In genomic region chr18:59012815-59013677, GRCh38 we compare ENCODE assay signal across 30 cellular contexts.
DNase-seq lines count a peak whose midpoint lies in the region; ATAC-seq, FAIRE-seq and TF ChIP-seq lines count a peak whose summit lies in the region.
"Had no signal": no experiment of that assay in that cellular context is flagged by ENCODE, and none has a peak within 500 bp of the region (broad histone marks: within the 10 kb centered on the region; RNA-seq: fewer than 3 reads in every experiment).

No MANE protein-coding gene starts in this region.

- ATAC-seq in body of pancreas: no peak
- ATAC-seq: activated naive CD8-positive, alpha-beta T cell treated with anti-CD3 and anti-CD28 coated beads, Interleukin-2, amount 50 U/mL, for 24 hours; HCT116; left colon; Right ventricle myocardium inferior; WTC11 had no signal

- H3K27me3 ChIP-seq in prostate gland (replicated peaks; ENCODE audit: insufficient read depth) (no peaks in the 10 kb centered on the region), body of pancreas (no peaks in the 10 kb centered on the region), dorsolateral prefrontal cortex (no peaks in the 10 kb centered on the region)
- H3K27me3 ChIP-seq: BLaER1, heart left ventricle, spleen had no signal

- H3K4me3 ChIP-seq in epithelial cell of esophagus (ENCODE audit: low read length): no peak overlapping the region
- no peak overlapping the region for H3K4me3 ChIP-seq in prostate gland
- no peak overlapping the region for H3K4me3 ChIP-seq in body of pancreas
- no peak overlapping the region for H3K4me3 ChIP-seq in dorsolateral prefrontal cortex
- H3K4me3 ChIP-seq: BLaER1, heart left ventricle, spleen had no signal

- FAIRE-seq in GM12892 (lab: Jason Lieb, UNC): peak; percentile 71
- FAIRE-seq: GM18507 had no signal

- peak overlapping the region in 1 of 2 donors; percentile 27 for H3K27ac ChIP-seq in prostate gland
- H3K27ac ChIP-seq in body of pancreas: no peak overlapping the region
- H3K27ac ChIP-seq in dorsolateral prefrontal cortex: no peak overlapping the region
- H3K27ac ChIP-seq: BLaER1, heart left ventricle had no signal

- H3K36me3 ChIP-seq in prostate gland (no peaks in the 10 kb centered on the region), body of pancreas (replicated peaks in 1 of 2; ENCODE audit: insufficient read depth in 1 of 2, low read depth in 2 of 2) (no peaks in the 10 kb centered on the region)
- H3K36me3 ChIP-seq: BLaER1, heart left ventricle, spleen had no signal

- TF ChIP-seq CTCF in epithelial cell of esophagus (IDR thresholded peaks at IDR 0.05; ENCODE audit: insufficient read depth, low read depth, low read length, missing control alignments) (no peak), prostate gland (IDR thresholded peaks at IDR 0.05) (no peak), body of pancreas (IDR thresholded peaks at IDR 0.05) (no peak), dorsolateral prefrontal cortex (IDR thresholded peaks at IDR 0.05 in 54 of 56, conservative IDR thresholded peaks at IDR 0.05 in 2 of 56; ENCODE audit: low read depth in 1 of 56, partially characterized antibody in 56 of 56) (no peak)

- intact Hi-C loops in prostate gland (cut with DNase I) (no loop called here), body of pancreas (cut with DNase I) (no loop called here), dorsolateral prefrontal cortex (cut with DNase I) (no loop called here)

- no peak for DNase-seq in GM12892 (ENCODE audit: insufficient read length)
- peak; percentile 11 for DNase-seq in SK-MEL-5 (ENCODE audit: low read depth, low spot score)
- peak; percentile 18 for DNase-seq in epithelial cell of esophagus (ENCODE audit: low read depth)
- DNase-seq in prostate gland (ENCODE audit: low spot score): peak; percentile 43
- no peak for DNase-seq in body of pancreas
- DNase-seq in iPS-NIHi11 (ENCODE audit: low spot score): no peak
- no peak for DNase-seq in NOMO-1 treated with dmso at 0.1 percent for 144 hours (lab: John Stamatoyannopoulos, UW; ENCODE audit: unreplicated experiment)
- no peak for DNase-seq in dorsolateral prefrontal cortex
- DNase-seq: activated CD4-positive, alpha-beta T cell treated with anti-CD3 and anti-CD28 coated beads, Interleukin-2, amount 10 ng/mL, durations not matched to agents 7 days and 5 days; activated gamma-delta T cell treated with Interleukin-2 at 50 U/mL for 16 hours; activated naive CD8-positive, alpha-beta T cell treated with anti-CD3 and anti-CD28 coated beads, Interleukin-2, amount 50 U/mL, for 24 hours; activated T-cell treated with anti-CD3 and anti-CD28 coated beads, Interleukin-2, amount 50 U/mL, for 24 hours; COR-L47; DMS53; effector CD4-positive, alpha-beta T cell; GDM1; heart left ventricle; left colon; MV-4-11; NCI-H146; NCI-H446; NCI-H82; OCI-M1; spleen; T1000 had no signal

- in situ Hi-C loops in SK-MEL-5 (cut with HindIII; ENCODE audit: low pct_unique_long_range_greater_than_20kb, low sequenced_read_pairs): no loop called here

- TF ChIP-seq POLR2A in GM12892 (IDR thresholded peaks at IDR 0.05; ENCODE audit: low read depth, low read length) (no peak), prostate gland (IDR thresholded peaks at IDR 0.05) (no peak), body of pancreas (IDR thresholded peaks at IDR 0.05) (no peak)

- WGBS in prostate gland: 50% methylated on average over 6 of the region's 6 CpGs
- WGBS in body of pancreas, 2 donors: 54 to 66% methylated on average over 6 of the region's 6 CpGs

- peaks cover 8% of the 10 kb centered on the region for H3K4me1 ChIP-seq in prostate gland (replicated peaks)
- peaks cover 4% of the 10 kb centered on the region for H3K4me1 ChIP-seq in body of pancreas
- H3K4me1 ChIP-seq: spleen had no signal

- no peaks in the 10 kb centered on the region for H3K9me3 ChIP-seq in prostate gland
- no peaks in the 10 kb centered on the region for H3K9me3 ChIP-seq in body of pancreas

Comparison
In these comparisons a context has a peak if more than half of its experiments do, and no peak if none do; other contexts are left out.
1. DNase-seq: peak in SK-MEL-5 (single experiment), epithelial cell of esophagus (single experiment) and prostate gland (single experiment); none in GM12892 (single experiment), body of pancreas (0 of 4), iPS-NIHi11 (single experiment), NOMO-1 treated with dmso at 0.1 percent for 144 hours (single experiment) and dorsolateral prefrontal cortex (0 of 10).